ENCODE assay signal across 25 cellular contexts in the genomic region with DNA sequence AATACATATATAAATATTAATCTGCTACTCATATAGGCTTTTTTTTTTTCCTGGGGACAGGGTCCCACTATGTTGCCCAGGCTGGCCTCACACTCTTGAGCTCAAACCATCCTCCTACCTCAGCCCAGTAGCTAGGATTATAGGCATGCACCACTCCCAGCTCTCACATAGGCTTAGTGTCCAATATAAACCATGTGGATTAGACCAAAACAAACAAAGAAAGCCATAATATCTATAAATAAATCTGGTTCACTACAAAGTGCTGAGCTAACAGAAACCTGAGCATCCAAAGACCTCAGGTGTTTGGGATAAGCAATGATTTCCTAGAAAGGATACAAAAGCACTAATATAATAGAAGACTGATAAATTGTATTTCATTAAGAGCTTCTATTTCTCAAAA. TPM values are rescaled to one million over a fixed set of nuclear protein-coding genes. Genes with fewer than 3 reads are reported as not detected.
DNase-seq lines count a peak whose midpoint lies in the region; ATAC-seq, FAIRE-seq and TF ChIP-seq lines count a peak whose summit lies in the region.
"Had no signal": no experiment of that assay in that cellular context is flagged by ENCODE, and none has a peak within 500 bp of the region (broad histone marks: within the 10 kb centered on the region; RNA-seq: fewer than 3 reads in every experiment).

No MANE protein-coding gene starts in this region.

- TF ChIP-seq CTCF in HEK293 (tag by site-specific recombination; IDR thresholded peaks at IDR 0.05) (no peak), IMR-90 (conservative IDR thresholded peaks at IDR 0.05; ENCODE audit: low read depth, low read length) (no peak), prostate gland (IDR thresholded peaks at IDR 0.05) (no peak), heart left ventricle (IDR thresholded peaks at IDR 0.05) (no peak)

- no peak overlapping the region for H2BK5ac ChIP-seq in IMR-90 (ENCODE audit: low read depth, low read length, poor library complexity, severe bottlenecking)

- H4K20me1 ChIP-seq in IMR-90 (ENCODE audit: insufficient read depth, low read length): no peaks in the 10 kb centered on the region

- H3K4ac ChIP-seq in IMR-90 (ENCODE audit: low read depth, low read length): no peak overlapping the region

- DNase-seq in IMR-90: no peak
- peak; percentile 18 to 19 for DNase-seq in SHP77 (lab: John Stamatoyannopoulos, UW)
- peak; percentile 28 for DNase-seq in prostate gland (ENCODE audit: low spot score)
- DNase-seq in heart left ventricle: no peak
- DNase-seq in GM19239 (ENCODE audit: insufficient read length, low spot score): no peak
- DNase-seq: Caco-2; CD8-positive, alpha-beta T cell; DMS79 treated with DMSO at 0.1 percent for 48 hours; GM23248; H7; HFFc6; NCI-H1092; NCI-H1417 treated with DMSO at 0.1 percent for 48 hours; NCI-H187 treated with DMSO at 0.1 percent for 48 hours; NCI-H2107; NCI-H524 treated with DMSO at 0.1 percent for 48 hours; NCI-H774; T-cell had no signal

- H3K14ac ChIP-seq in IMR-90 (replicated peaks; ENCODE audit: low read depth, low read length): no peak overlapping the region

- no peaks in the 10 kb centered on the region for H3K27me3 ChIP-seq in IMR-90 (ENCODE audit: control insufficient read depth, insufficient read depth, low read length)
- no peaks in the 10 kb centered on the region for H3K27me3 ChIP-seq in prostate gland (replicated peaks; ENCODE audit: insufficient read depth)
- H3K27me3 ChIP-seq in heart left ventricle: no peaks in the 10 kb centered on the region

- no peak for FAIRE-seq in GM19239 (lab: Jason Lieb, UNC)
- FAIRE-seq: GM12892, HTR-8/SVneo had no signal

- intact Hi-C loops in IMR-90 (cut with micrococcal nuclease): no loop called here
- intact Hi-C loops in prostate gland (cut with DNase I): no loop called here
- intact Hi-C loops in heart left ventricle (cut with DNase I): loop anchor here in 1 of 10 donors (5.0 kb wide), 1 partner anchor 49 kb away; no protein-coding TSS in a partner anchor

- dilution Hi-C loops in IMR-90 (cut with HindIII; ENCODE audit: low sequenced_read_pairs, unreplicated experiment): no loop called here

- no peak overlapping the region for H3K9ac ChIP-seq in IMR-90 (ENCODE audit: low read depth, low read length)
- H3K9ac ChIP-seq: GM23248, KMS-11 had no signal

- BruUV-seq in IMR-90 (replicated peaks; lab: Mats Ljungman, UMichigan): no TSS peak

- no peak overlapping the region for H2BK20ac ChIP-seq in IMR-90 (ENCODE audit: low read depth, low read length)

- no peak for TF ChIP-seq RAD21 in IMR-90 (IDR thresholded peaks at IDR 0.05; ENCODE audit: low read length)

- no peak overlapping the region for H2AK5ac ChIP-seq in IMR-90 (ENCODE audit: low read depth, low read length)

- no peak overlapping the region for H3K23ac ChIP-seq in IMR-90 (ENCODE audit: low read depth, low read length)

- H3K18ac ChIP-seq in IMR-90 (ENCODE audit: low read depth, low read length): no peak overlapping the region

- TF ChIP-seq POLR2A in IMR-90 (IDR thresholded peaks at IDR 0.05; ENCODE audit: low read depth, low read length): no peak
- no peak for TF ChIP-seq POLR2A in prostate gland (IDR thresholded peaks at IDR 0.05)
- TF ChIP-seq POLR2A in heart left ventricle (IDR thresholded peaks at IDR 0.05): no peak

- no peak overlapping the region for H3K27ac ChIP-seq in HEK293 (ENCODE audit: extremely low read depth, low read depth, low read length)
- no peak overlapping the region for H3K27ac ChIP-seq in IMR-90 (ENCODE audit: insufficient read depth, low read length)
- H3K27ac ChIP-seq in prostate gland: peak overlapping the region in 1 of 2 donors; percentile 64
- H3K27ac ChIP-seq in heart left ventricle: no peak overlapping the region
- H3K27ac ChIP-seq: C4-2B, GM23248, KMS-11 had no signal

- H4K91ac ChIP-seq in IMR-90 (ENCODE audit: insufficient read depth, low read depth, low read length): no peak overlapping the region

- H4K8ac ChIP-seq in IMR-90 (ENCODE audit: low read depth in 2 of 2, low read length in 2 of 2): no peak overlapping the region

- no peak overlapping the region for H2BK120ac ChIP-seq in IMR-90 (ENCODE audit: low read depth, low read length)

- H2BK15ac ChIP-seq in IMR-90 (ENCODE audit: low read depth, low read length): no peak overlapping the region

- H3K4me1 ChIP-seq in HEK293 (ENCODE audit: control insufficient read depth, insufficient read depth, low read length) (no peaks in the 10 kb centered on the region), IMR-90 (ENCODE audit: control insufficient read depth, insufficient read depth, low read length) (no peaks in the 10 kb centered on the region), prostate gland (replicated peaks) (peaks cover 4% of the 10 kb centered on the region), heart left ventricle (peaks cover 0 to 76% (median 34%) of the 10 kb centered on the region in 12 donors)
- H3K4me1 ChIP-seq: Caco-2 had no signal

- no peak overlapping the region for H4K5ac ChIP-seq in IMR-90 (ENCODE audit: low read depth, low read length)

- no peak overlapping the region for H3K4me2 ChIP-seq in IMR-90 (ENCODE audit: low read depth, low read length)
- H3K4me2 ChIP-seq: KMS-11 had no signal

- no peak overlapping the region for H3K56ac ChIP-seq in IMR-90 (ENCODE audit: extremely low read depth, insufficient read depth, low read length)

- H3K36me3 ChIP-seq in HEK293 (ENCODE audit: control insufficient read depth in 2 of 2, insufficient read depth in 1 of 2, low read length in 2 of 2) (no peaks in the 10 kb centered on the region), IMR-90 (ENCODE audit: control insufficient read depth, insufficient read depth, low read length) (no peaks in the 10 kb centered on the region), prostate gland (no peaks in the 10 kb centered on the region), heart left ventricle (no peaks in the 10 kb centered on the region)

- H3K9me1 ChIP-seq in IMR-90 (ENCODE audit: insufficient read depth, low read length): peaks cover 5% of the 10 kb centered on the region

- in situ Hi-C loops in IMR-90 (cut with MboI; ENCODE audit: low sequenced_read_pairs): no loop called here

- POLR2A ChIA-PET in HEK293 (lab: Yijun Ruan, JAX): no interaction called here
- POLR2A ChIA-PET in IMR-90 (lab: Charles Lee; ENCODE audit: unreplicated experiment): no interaction called here

- no peak overlapping the region for H2AFZ ChIP-seq in IMR-90 (replicated peaks; ENCODE audit: low read length, poor library complexity)
- H2AFZ ChIP-seq: GM23248 had no signal

- peaks cover 8 to 12% of the 10 kb centered on the region in 2 experiments; a peak in 2 of 4 replicates for H3K79me1 ChIP-seq in IMR-90 (ENCODE audit: low read depth in 1 of 2, low read length in 2 of 2)

- no peak overlapping the region for H2AK9ac ChIP-seq in IMR-90 (replicated peaks; ENCODE audit: low read depth, low read length, poor library complexity)

- ATAC-seq in IMR-90 (ENCODE audit: low read depth) (no peak), HG02970 (IDR thresholded peaks at IDR 0.05; ENCODE audit: low FRiP score, unreplicated experiment) (no peak), heart left ventricle (no peak)
- ATAC-seq: CD8-positive, alpha-beta T cell; Right ventricle myocardium inferior; T-cell had no signal

- no peak overlapping the region for H3K4me3 ChIP-seq in HEK293 (ENCODE audit: low read depth, low read length)
- H3K4me3 ChIP-seq in IMR-90 (ENCODE audit: insufficient read depth, low read depth, low read length): no peak overlapping the region
- H3K4me3 ChIP-seq in prostate gland: no peak overlapping the region
- H3K4me3 ChIP-seq in heart left ventricle: no peak overlapping the region
- H3K4me3 ChIP-seq: GM23248 had no signal

- H3K9me3 ChIP-seq in HEK293 (ENCODE audit: control insufficient read depth, insufficient read depth, low read depth, low read length) (no peaks in the 10 kb centered on the region), IMR-90 (ENCODE audit: control insufficient read depth, insufficient read depth, low read length) (no peaks in the 10 kb centered on the region), prostate gland (no peaks in the 10 kb centered on the region), heart left ventricle (no peaks in the 10 kb centered on the region)
- H3K9me3 ChIP-seq: Caco-2 had no signal

- CTCF ChIA-PET in HEK293 (lab: Yijun Ruan, JAX): interaction anchor here (0.6 to 0.7 kb wide), 2 partner anchors 12 to 26 kb away, joined by 3 read pairs; a partner anchor contains a TSS
- CTCF ChIA-PET in IMR-90 (lab: Yijun Ruan, JAX): no interaction called here

TF ChIP-seq in HEK293, 187 proteins besides CTCF, POLR2A, EP300 and RAD21 (continues in another document):
- TF ChIP-seq, protein P1, sequence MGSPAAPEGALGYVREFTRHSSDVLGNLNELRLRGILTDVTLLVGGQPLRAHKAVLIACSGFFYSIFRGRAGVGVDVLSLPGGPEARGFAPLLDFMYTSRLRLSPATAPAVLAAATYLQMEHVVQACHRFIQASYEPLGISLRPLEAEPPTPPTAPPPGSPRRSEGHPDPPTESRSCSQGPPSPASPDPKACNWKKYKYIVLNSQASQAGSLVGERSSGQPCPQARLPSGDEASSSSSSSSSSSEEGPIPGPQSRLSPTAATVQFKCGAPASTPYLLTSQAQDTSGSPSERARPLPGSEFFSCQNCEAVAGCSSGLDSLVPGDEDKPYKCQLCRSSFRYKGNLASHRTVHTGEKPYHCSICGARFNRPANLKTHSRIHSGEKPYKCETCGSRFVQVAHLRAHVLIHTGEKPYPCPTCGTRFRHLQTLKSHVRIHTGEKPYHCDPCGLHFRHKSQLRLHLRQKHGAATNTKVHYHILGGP (tag by site-specific recombination; IDR thresholded peaks at IDR 0.05): peak; percentile 52; the same call in 1 of the 2 replicates
- TF ChIP-seq ZNF747 (tag by site-specific recombination; IDR thresholded peaks at IDR 0.05): no peak

TF ChIP-seq in IMR-90, 13 proteins besides CTCF, POLR2A, EP300 and RAD21 (continues in another document):
- no peak for TF ChIP-seq BHLHE40 (IDR thresholded peaks at IDR 0.05; ENCODE audit: low read depth, low read length)
- no peak for TF ChIP-seq NFE2L2 (IDR thresholded peaks at IDR 0.05; ENCODE audit: low read depth, low read length)
- peak; percentile 37; the same call in 1 of the 2 replicates for TF ChIP-seq MAFK (IDR thresholded peaks at IDR 0.05; ENCODE audit: low read depth, low read length)
- no peak for TF ChIP-seq RCOR1 (IDR thresholded peaks at IDR 0.05; ENCODE audit: insufficient replicate concordance, low read length)

RNA-seq across cellular contexts. Expression of a gene that starts 26.0 kb away (rescaled TPM):
- total RNA-seq in IMR-90 (2012; rRNA removed): 11.4 and 22.8 TPM in 2 replicates
- polyA plus RNA-seq in IMR-90 (2012; rRNA removed): 7.5 and 8.8 TPM in 2 replicates
- 2.2 and 4.6 TPM in 2 replicates for polyA plus RNA-seq in IMR-90 (2012; cell fraction: cytosol; rRNA removed)
- polyA plus RNA-seq in IMR-90 (2012; cell fraction: nucleus; rRNA removed; ENCODE audit: low replicate concordance): 4.2 and 10.0 TPM in 2 replicates
- 10 to 100 TPM; 27.6 to 56.1 TPM for total RNA-seq in prostate gland
- 100 to 1,000 TPM in 3 of 9 donors, 10 to 100 TPM in 6; 52.9 to 158 (median 85.6) TPM for total RNA-seq in heart left ventricle
- polyA plus RNA-seq in heart left ventricle: 10 to 100 TPM; 26.8 to 31.9 TPM

Comparison
In these comparisons a context has a peak if more than half of its experiments do, and no peak if none do; other contexts are left out.
1. DNase-seq: peak in SHP77 (2 of 2) and prostate gland (single experiment); none in IMR-90 (single experiment), heart left ventricle (0 of 5) and GM19239 (single experiment).